ENCODE assay signal across 7 cellular contexts in genomic region chr7:105003275-105003674, GRCh38. TPM values are rescaled to one million over a fixed set of nuclear protein-coding genes. Genes with fewer than 3 reads are reported as not detected.
DNase-seq lines count a peak whose midpoint lies in the region; ATAC-seq and TF ChIP-seq lines count a peak whose summit lies in the region.

No MANE protein-coding gene starts in this region.

- H2BK120ac ChIP-seq in trophoblast cell (ENCODE audit: insufficient read depth, low read length, poor library complexity) = no peak overlapping the region

- H2BK5ac ChIP-seq in trophoblast cell (ENCODE audit: low read depth, low read length, poor library complexity) = no peak overlapping the region

- peak overlapping the region; percentile 22 for H2BK12ac ChIP-seq in trophoblast cell (ENCODE audit: low read length)

- H4K12ac ChIP-seq in trophoblast cell (ENCODE audit: low read depth, low read length) = peak overlapping the region; percentile 18

- H3K4me3 ChIP-seq in esophagus squamous epithelium = peak overlapping the region in 2 of 4 donors; percentile 13 to 43
- H3K4me3 ChIP-seq in trophoblast cell (ENCODE audit: low read depth, low read length) = no peak overlapping the region

- no peak overlapping the region for H3K4me2 ChIP-seq in trophoblast cell (ENCODE audit: low read length)

- TF ChIP-seq POLR2A in esophagus squamous epithelium (IDR thresholded peaks at IDR 0.05) = no peak

- H3K9me3 ChIP-seq in esophagus squamous epithelium (no peaks in the 10 kb centered on the region), trophoblast cell (ENCODE audit: insufficient read depth, low read depth, low read length) (no peaks in the 10 kb centered on the region)

- H3K79me1 ChIP-seq in trophoblast cell (ENCODE audit: low read length) = no peaks in the 10 kb centered on the region

- peak overlapping the region; percentile 76 for H3K4me3 Mint-ChIP-seq in activated CD4-positive, alpha-beta T cell treated with anti-CD3 and anti-CD28 coated beads, Interleukin-2, amount 10 ng/mL, durations not matched to agents 24 days and 14 days

- H3K4me1 ChIP-seq in esophagus squamous epithelium (peaks cover 25 to 100% (median 78%) of the 10 kb centered on the region in 3 donors), trophoblast cell (ENCODE audit: control insufficient read depth in 1 of 2, insufficient read depth in 2 of 2, low read length in 2 of 2) (peaks cover 12 to 17% of the 10 kb centered on the region in 2 experiments)

- H2AFZ ChIP-seq in trophoblast cell (ENCODE audit: insufficient read depth, low read length, poor library complexity) = no peak overlapping the region

- peak; percentile 69 for DNase-seq in activated CD4-positive, alpha-beta T cell treated with anti-CD3 and anti-CD28 coated beads, Interleukin-2, amount 10 ng/mL, durations not matched to agents 24 days and 14 days
- DNase-seq in esophagus squamous epithelium (lab: John Stamatoyannopoulos, UW) (no peak), trophoblast cell (peak in 1 of 2 donors; percentile 27), NAMALWA (ENCODE audit: low spot score) (no peak), NCI-H187 (lab: John Stamatoyannopoulos, UW) (no peak)

- peak overlapping the region; percentile 93 for H3K4ac ChIP-seq in trophoblast cell (ENCODE audit: low read depth, low read length)

- H4K8ac ChIP-seq in trophoblast cell (ENCODE audit: low read depth, low read length) = no peak overlapping the region

- H3K36me3 Mint-ChIP-seq in activated CD4-positive, alpha-beta T cell treated with anti-CD3 and anti-CD28 coated beads, Interleukin-2, amount 10 ng/mL, durations not matched to agents 24 days and 14 days (ENCODE audit: low read depth) = peaks cover 57% of the 10 kb centered on the region

- H3K18ac ChIP-seq in trophoblast cell (ENCODE audit: low read length) = peak overlapping the region; percentile 5

- ATAC-seq in HG03442 (IDR thresholded peaks at IDR 0.05; ENCODE audit: unreplicated experiment) (peak; percentile 62), GM21528 (IDR thresholded peaks at IDR 0.05; ENCODE audit: low FRiP score, unreplicated experiment) (no peak)

- H3K27me3 ChIP-seq in esophagus squamous epithelium = no peaks in the 10 kb centered on the region
- no peaks in the 10 kb centered on the region for H3K27me3 ChIP-seq in trophoblast cell (ENCODE audit: insufficient read depth, low read length)

- H3K23ac ChIP-seq in trophoblast cell (ENCODE audit: low read length) = no peak overlapping the region

- H3K9ac ChIP-seq in trophoblast cell (ENCODE audit: low read length) = no peak overlapping the region

- WGBS in esophagus squamous epithelium, 2 donors = 10 to 24% methylated on average over 5 of the region's 5 CpGs
- WGBS in trophoblast cell (ENCODE audit: extremely low coverage, insufficient coverage, insufficient read length) = no CpG with 5 or more reads among the region's 5 CpGs

- H3K9me3 Mint-ChIP-seq in activated CD4-positive, alpha-beta T cell treated with anti-CD3 and anti-CD28 coated beads, Interleukin-2, amount 10 ng/mL, durations not matched to agents 24 days and 14 days = no peaks in the 10 kb centered on the region

- no peak for TF ChIP-seq CTCF in esophagus squamous epithelium (IDR thresholded peaks at IDR 0.05)

- peaks cover 32% of the 10 kb centered on the region for H3K79me2 ChIP-seq in trophoblast cell (ENCODE audit: control insufficient read depth, insufficient read depth, low read length, poor library complexity)

- H3K27ac ChIP-seq in esophagus squamous epithelium = peak overlapping the region; percentile 61 to 87 (median 84)
- no peak overlapping the region for H3K27ac ChIP-seq in trophoblast cell (ENCODE audit: low read depth, low read length)

- H3K4me1 Mint-ChIP-seq in activated CD4-positive, alpha-beta T cell treated with anti-CD3 and anti-CD28 coated beads, Interleukin-2, amount 10 ng/mL, durations not matched to agents 24 days and 14 days = peaks cover 53% of the 10 kb centered on the region

- intact Hi-C loops in activated CD4-positive, alpha-beta T cell treated with anti-CD3 and anti-CD28 coated beads, Interleukin-2, amount 10 ng/mL, durations not matched to agents 24 days and 14 days (cut with micrococcal nuclease) = loop anchor here (2.0 kb wide), 1 partner anchor 18 kb away; no protein-coding TSS in a partner anchor
- intact Hi-C loops in esophagus squamous epithelium (cut with DNase I) = no loop called here

- H3K27me3 Mint-ChIP-seq in activated CD4-positive, alpha-beta T cell treated with anti-CD3 and anti-CD28 coated beads, Interleukin-2, amount 10 ng/mL, durations not matched to agents 24 days and 14 days = no peaks in the 10 kb centered on the region

- H3K36me3 ChIP-seq in esophagus squamous epithelium = peaks cover 0 to 10% (median 0%) of the 10 kb centered on the region in 3 donors
- H3K36me3 ChIP-seq in trophoblast cell (ENCODE audit: control insufficient read depth in 1 of 2, insufficient read depth in 2 of 2, low read length in 2 of 2) = peaks cover 4 to 13% of the 10 kb centered on the region in 2 experiments

- H3K14ac ChIP-seq in trophoblast cell (ENCODE audit: low read length) = no peak overlapping the region

- peak overlapping the region; percentile 87 for H3K27ac Mint-ChIP-seq in activated CD4-positive, alpha-beta T cell treated with anti-CD3 and anti-CD28 coated beads, Interleukin-2, amount 10 ng/mL, durations not matched to agents 24 days and 14 days

- H2AK5ac ChIP-seq in trophoblast cell (ENCODE audit: low read length) = no peak overlapping the region

- no peak overlapping the region for H4K91ac ChIP-seq in trophoblast cell (ENCODE audit: low read depth, low read length)

RNA-seq across cellular contexts. Expression of gene KMT2E, which starts 10.7 kb away (rescaled TPM):
- total RNA-seq in activated CD4-positive, alpha-beta T cell treated with anti-CD3 and anti-CD28 coated beads, Interleukin-2, amount 10 ng/mL, durations not matched to agents 24 days and 14 days = 104 and 106 TPM in 2 replicates
- total RNA-seq in esophagus squamous epithelium = 10 to 100 TPM; 37.2 to 80.5 (median 54.4) TPM
- 25.0 and 25.8 TPM in 2 replicates for polyA plus RNA-seq in trophoblast cell (2013)
